ENCODE assay signal across 19 cellular contexts in the genomic region with DNA sequence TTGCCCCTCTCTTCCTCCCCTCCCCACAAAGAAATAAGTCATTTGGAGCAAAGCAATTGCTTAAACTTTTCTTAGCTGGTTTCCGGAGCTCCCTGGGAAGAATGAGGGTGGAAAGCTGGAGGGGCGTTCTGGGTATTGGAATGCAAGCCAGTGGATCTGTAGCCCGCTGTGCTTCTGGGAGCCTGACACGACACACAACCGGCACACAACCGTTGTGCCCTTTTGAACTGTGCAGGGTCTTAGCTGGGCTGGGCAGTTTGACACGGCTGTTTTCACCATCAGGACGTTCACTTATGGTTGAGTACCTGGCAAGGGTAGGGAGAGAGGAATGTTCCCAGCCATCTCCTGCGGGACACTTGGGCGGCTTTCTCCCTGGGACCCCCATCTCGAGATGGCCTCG. TPM values are rescaled to one million over a fixed set of nuclear protein-coding genes. Genes with fewer than 3 reads are reported as not detected.
"Had no signal": no experiment of that assay in that cellular context is flagged by ENCODE, and none has a peak within 500 bp of the region (broad histone marks: within the 10 kb centered on the region; RNA-seq: fewer than 3 reads in every experiment).

No MANE protein-coding gene starts in this region.

- H3K27me3 ChIP-seq: heart left ventricle, sigmoid colon, upper lobe of right lung had no signal

- FAIRE-seq: astrocyte had no signal

- H3K9me3 ChIP-seq: heart left ventricle, sigmoid colon, SK-N-SH, upper lobe of right lung had no signal

- H3K4me1 ChIP-seq: heart left ventricle, sigmoid colon, upper lobe of right lung had no signal

- H3K4me2 ChIP-seq: SK-N-SH had no signal

- H3K27ac ChIP-seq: coronary artery, heart left ventricle, sigmoid colon, upper lobe of right lung had no signal

- ATAC-seq: activated CD8-positive, alpha-beta T cell treated with anti-CD3 and anti-CD28 coated beads, Interleukin-2, amount 10 ng/mL, durations not matched to agents 7 days and 5 days; activated T-cell treated with anti-CD3 and anti-CD28 coated beads, Interleukin-2, amount 50 U/mL, for 4 hours; heart left ventricle; left ventricle myocardium superior; upper lobe of right lung had no signal

- H3K9ac ChIP-seq: SK-N-SH had no signal

- DNase-seq: activated CD4-positive, alpha-beta T cell treated with anti-CD3 and anti-CD28 coated beads, Interleukin-2, amount 10 ng/mL, durations not matched to agents 7 days and 5 days; activated CD4-positive, CD25-positive, alpha-beta regulatory T cell treated with anti-CD3 and anti-CD28 coated beads, Interleukin-2, amount 50 U/mL, for 72 hours; activated CD8-positive, alpha-beta T cell treated with anti-CD3 and anti-CD28 coated beads, Interleukin-2, amount 10 ng/mL, durations not matched to agents 7 days and 5 days; activated naive CD4-positive, alpha-beta T cell treated with Interleukin-2 at 50 U/mL for 16 hours; activated naive CD8-positive, alpha-beta T cell treated with anti-CD3 and anti-CD28 coated beads for 36 hours; activated T-cell treated with anti-CD3 and anti-CD28 coated beads, Interleukin-2, amount 50 U/mL, for 4 hours; heart left ventricle; left ventricle myocardium superior; mammary epithelial cell; sigmoid colon; SK-N-SH; stimulated activated CD4-positive, alpha-beta T cell treated with anti-CD3 and anti-CD28 coated beads, Interleukin-4, amount 100 ng/mL, for 1 hour; stimulated activated naive CD4-positive, alpha-beta T cell; T-helper 2 cell; upper lobe of right lung had no signal

- H3K36me3 ChIP-seq: heart left ventricle, sigmoid colon, upper lobe of right lung had no signal

- H3K4me3 ChIP-seq: coronary artery, heart left ventricle, sigmoid colon, upper lobe of right lung had no signal

RNA-seq across cellular contexts. Expression of a gene that starts 38.3 kb away (rescaled TPM):
- total RNA-seq: activated CD4-positive, alpha-beta T cell treated with anti-CD3 and anti-CD28 coated beads, Interleukin-2, amount 10 ng/mL, durations not matched to agents 7 days and 5 days; activated CD8-positive, alpha-beta T cell treated with anti-CD3 and anti-CD28 coated beads, Interleukin-2, amount 10 ng/mL, durations not matched to agents 7 days and 5 days; activated naive CD8-positive, alpha-beta T cell treated with anti-CD3 and anti-CD28 coated beads for 36 hours; activated T-helper 2 cell treated with anti-CD3 and anti-CD28 coated beads, Interferon-gamma antibody, Interleukin-2, Interleukin-4, amounts not matched to agents 10 μg/mL and 5 μg/mL and 100 μg/mL, durations not matched to agents 14 hours and 24 hours and 36 hours had no signal
- polyA plus RNA-seq: SK-N-SH had no signal

RNA-seq across cellular contexts. Expression of a gene that starts 58.9 kb away (rescaled TPM):
- total RNA-seq: activated CD4-positive, alpha-beta T cell treated with anti-CD3 and anti-CD28 coated beads, Interleukin-2, amount 10 ng/mL, durations not matched to agents 7 days and 5 days; activated CD8-positive, alpha-beta T cell treated with anti-CD3 and anti-CD28 coated beads, Interleukin-2, amount 10 ng/mL, durations not matched to agents 7 days and 5 days; activated naive CD8-positive, alpha-beta T cell treated with anti-CD3 and anti-CD28 coated beads for 36 hours; activated T-cell treated with anti-CD3 and anti-CD28 coated beads, Interleukin-2, amount 50 U/mL, for 4 hours; activated T-helper 2 cell treated with anti-CD3 and anti-CD28 coated beads, Interferon-gamma antibody, Interleukin-2, Interleukin-4, amounts not matched to agents 10 μg/mL and 5 μg/mL and 100 μg/mL, durations not matched to agents 14 hours and 24 hours and 36 hours; left ventricle myocardium superior; mammary epithelial cell; mononuclear cell; sigmoid colon had no signal
- polyA plus RNA-seq: mammary epithelial cell, SK-N-SH had no signal
